Comparison of ENCODE assay signal across 8 cellular contexts in the genomic region with DNA sequence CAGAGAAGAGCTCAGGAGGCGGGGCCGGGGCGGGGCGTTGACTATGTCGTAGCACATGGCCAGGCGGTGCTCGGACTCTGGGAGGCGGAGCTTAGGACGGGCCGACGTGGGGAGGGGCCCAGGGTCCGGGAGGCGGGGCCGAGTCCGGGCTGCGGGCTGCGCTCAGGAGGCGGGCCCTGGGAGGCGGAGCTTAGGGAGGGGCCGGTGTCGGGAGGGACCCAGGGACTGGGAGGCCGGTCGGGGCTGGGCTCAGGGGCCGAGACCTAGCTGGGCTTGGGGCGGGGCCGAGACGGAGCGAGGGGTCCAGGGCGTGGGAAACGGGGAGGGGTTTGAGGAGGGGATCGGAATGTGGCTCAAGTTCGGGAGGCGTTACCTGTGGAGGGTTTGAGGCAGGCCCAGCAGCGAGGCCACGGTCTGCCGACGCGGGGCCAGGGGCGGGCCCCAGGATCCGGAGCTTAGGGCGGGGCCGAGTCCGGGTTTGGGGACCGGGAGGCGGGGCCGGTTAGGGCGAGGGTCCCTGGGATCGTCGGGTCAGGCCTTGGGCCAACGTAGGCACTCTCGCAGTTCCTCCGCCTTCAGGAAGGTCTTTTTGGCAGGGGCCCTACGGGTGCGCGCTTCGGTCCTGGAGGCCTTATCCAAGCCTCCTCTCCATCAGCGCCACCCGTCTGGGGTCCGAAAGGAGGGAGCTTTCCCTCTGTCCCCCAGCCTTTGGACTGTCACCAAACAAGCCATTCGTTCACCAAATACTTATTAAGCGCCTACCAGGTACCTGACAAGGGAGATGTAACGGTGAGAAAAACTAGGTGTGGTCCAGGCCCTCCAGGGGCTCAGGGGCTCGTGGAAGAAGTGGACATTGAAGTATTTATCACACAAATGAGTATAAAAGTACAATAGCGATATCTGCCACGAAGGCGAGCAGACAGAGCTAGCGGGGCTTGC. TPM values are rescaled to one million over a fixed set of nuclear protein-coding genes. Genes with fewer than 3 reads are reported as not detected.
DNase-seq lines count a peak whose midpoint lies in the region; ATAC-seq and TF ChIP-seq lines count a peak whose summit lies in the region.
"Not testable (repeated sequence)": the region's sequence is repeated elsewhere in the genome, so short reads cannot be mapped to it uniquely, and the experiment has no call there.

No MANE protein-coding gene starts in this region.

- not testable (repeated sequence) for H4K20me1 ChIP-seq in GM23248 (ENCODE audit: insufficient read depth)

- H3K9me2 ChIP-seq in GM23248 (ENCODE audit: insufficient read depth), result not testable (repeated sequence)

- H3F3A ChIP-seq in GM23248 (ENCODE audit: insufficient read depth), result not testable (repeated sequence)

- in situ Hi-C loops in GM23248 (cut with MboI), result not testable (repeated sequence)

- not testable (repeated sequence) for H3K4me1 ChIP-seq in GM23248 (ENCODE audit: insufficient read depth); muscle layer of colon (ENCODE audit: insufficient read depth, low read length)

- H3K4me2 ChIP-seq in GM23248 (ENCODE audit: unreplicated experiment), result peak overlapping the region; percentile 75

- not testable (repeated sequence) for H3K79me2 ChIP-seq in GM23248 (ENCODE audit: insufficient read depth)

- H3K9me3 Mint-ChIP-seq in activated naive CD4-positive, alpha-beta T cell treated with anti-CD3 and anti-CD28 coated beads, Interleukin-2, amount 50 U/mL, for 72 hours, result not testable (repeated sequence)

- peak overlapping the region; percentile 67 for H3K9ac ChIP-seq in GM23248
- H3K9ac ChIP-seq in muscle layer of colon (ENCODE audit: low read length), result not testable (repeated sequence)

- TF ChIP-seq CTCF in fibroblast of villous mesenchyme (IDR thresholded peaks at IDR 0.05; ENCODE audit: insufficient read depth, low read depth, low read length), result not testable (repeated sequence)

- not testable (repeated sequence) for H3K36me3 ChIP-seq in GM23248 (ENCODE audit: low read depth); muscle layer of colon (ENCODE audit: insufficient read depth, low read length)

- H2AFZ ChIP-seq in GM23248, result peak overlapping the region; percentile 82

- H3K27me3 ChIP-seq in GM23248 (replicated peaks; ENCODE audit: insufficient read depth); muscle layer of colon (ENCODE audit: control insufficient read depth in 1 of 2, insufficient read depth in 2 of 2, low read length in 2 of 2): not testable (repeated sequence)

- H3K36me3 Mint-ChIP-seq in activated naive CD4-positive, alpha-beta T cell treated with anti-CD3 and anti-CD28 coated beads, Interleukin-2, amount 50 U/mL, for 72 hours, result not testable (repeated sequence)

- H3K9me3 ChIP-seq in GM23248 (ENCODE audit: low read depth); muscle layer of colon (ENCODE audit: low read length): not testable (repeated sequence)

- H3K4me3 ChIP-seq in GM23248, result peak overlapping the region; percentile 69
- H3K4me3 ChIP-seq in fibroblast of villous mesenchyme (ENCODE audit: low read depth, low read length), result peak overlapping the region; percentile 64
- peak overlapping the region; percentile 41 to 54 for H3K4me3 ChIP-seq in muscle layer of colon (ENCODE audit: low read depth in 1 of 2, low read length in 2 of 2)

- WGBS in GM23248 (ENCODE audit: low coverage in 1 of 2, low lambda C conversion rate in 2 of 2, missing lambda C conversion rate in 2 of 2), 2 experiments, result 2 to 3% methylated on average over 26 to 56 of the region's 67 CpGs

- H3K27ac Mint-ChIP-seq in activated naive CD4-positive, alpha-beta T cell treated with anti-CD3 and anti-CD28 coated beads, Interleukin-2, amount 50 U/mL, for 72 hours, result peak overlapping the region; percentile 87 to 94

- DNase-seq in C1 segment of cervical spinal cord (lab: John Stamatoyannopoulos, UW), result peak in 12 of 14 donors; percentile 5 to 68 (median 40)
- peak; percentile 61 for DNase-seq in GM23248
- DNase-seq in LoVo (ENCODE audit: low spot score), result peak; percentile 48
- peak; percentile 77 to 96 (median 96) for DNase-seq in T-helper 1 cell
- peak; percentile 77 to 83 for DNase-seq in activated naive CD4-positive, alpha-beta T cell treated with anti-CD3 and anti-CD28 coated beads, Interleukin-2, amount 50 U/mL, for 72 hours (ENCODE audit: low spot score in 2 of 2)
- DNase-seq in fibroblast of villous mesenchyme (ENCODE audit: low read depth), result peak; percentile 57
- peak; percentile 92 for DNase-seq in stimulated activated CD8-positive, alpha-beta memory T cell treated with anti-CD3 and anti-CD28 coated beads, Interleukin-12 subunit alpha, Interleukin-12 subunit beta, amount 100 ng/mL, for 4 hours (ENCODE audit: low read depth)

- H3K27ac ChIP-seq in GM23248, result not testable (repeated sequence)
- H3K27ac ChIP-seq in muscle layer of colon (ENCODE audit: low read depth, low read length), result peak overlapping the region; percentile 44

- ATAC-seq in activated naive CD4-positive, alpha-beta T cell treated with anti-CD3 and anti-CD28 coated beads, Interleukin-2, amount 50 U/mL, for 72 hours, result not testable (repeated sequence)

RNA-seq across cellular contexts. Expression of gene EEF2KMT, which starts 0.9 kb away (rescaled TPM):
- total RNA-seq in GM23248 (2014; rRNA removed; shearing (Covaris generic)), result 11.2 and 12.4 TPM in 2 replicates
- 13.9 and 16.2 TPM in 2 replicates for polyA plus RNA-seq in GM23248 (2016; fragmentation: Nextera tagmentation; extraction: Ambion mirVana)
- total RNA-seq in activated naive CD4-positive, alpha-beta T cell treated with anti-CD3 and anti-CD28 coated beads, Interleukin-2, amount 50 U/mL, for 72 hours, result 10 to 100 TPM in 1 of 2 donors, 1 to 10 TPM in 1; 8.2 to 10.4 TPM
- total RNA-seq in fibroblast of villous mesenchyme, result 8.1 and 11.7 TPM in 2 replicates

RNA-seq across cellular contexts. Expression of gene ALG1, which starts 26.8 kb away (rescaled TPM):
- total RNA-seq in GM23248 (2014; rRNA removed; shearing (Covaris generic)), result 34.1 and 36.5 TPM in 2 replicates
- 45.4 and 48.0 TPM in 2 replicates for polyA plus RNA-seq in GM23248 (2016; fragmentation: Nextera tagmentation; extraction: Ambion mirVana)
- total RNA-seq in activated naive CD4-positive, alpha-beta T cell treated with anti-CD3 and anti-CD28 coated beads, Interleukin-2, amount 50 U/mL, for 72 hours, result 10 to 100 TPM; 11.0 to 20.8 TPM
- total RNA-seq in fibroblast of villous mesenchyme, result 39.9 and 41.9 TPM in 2 replicates

RNA-seq across cellular contexts. Expression of gene C16orf89, which starts 32.7 kb away (rescaled TPM):
- total RNA-seq in GM23248 (2014; rRNA removed; shearing (Covaris generic)), result not detected in 2 replicates
- not detected in 2 replicates for polyA plus RNA-seq in GM23248 (2016; fragmentation: Nextera tagmentation; extraction: Ambion mirVana)
- not detected for total RNA-seq in activated naive CD4-positive, alpha-beta T cell treated with anti-CD3 and anti-CD28 coated beads, Interleukin-2, amount 50 U/mL, for 72 hours
- not detected in 2 replicates for total RNA-seq in fibroblast of villous mesenchyme

Comparison
In these comparisons a context has a peak if more than half of its experiments do, and no peak if none do; other contexts are left out.
1. DNase-seq: peak in every context shown above with its lines; median percentile 96 in T-helper 1 cell; 92 in stimulated activated CD8-positive, alpha-beta memory T cell treated with anti-CD3 and anti-CD28 coated beads, Interleukin-12 subunit alpha, Interleukin-12 subunit beta, amount 100 ng/mL, for 4 hours; 80 in activated naive CD4-positive, alpha-beta T cell treated with anti-CD3 and anti-CD28 coated beads, Interleukin-2, amount 50 U/mL, for 72 hours; 61 in GM23248; 57 in fibroblast of villous mesenchyme; 48 in LoVo; 40 in C1 segment of cervical spinal cord.